In genomic region chr3:15280853-15281532, GRCh38 we compare ENCODE assay signal across 19 cellular contexts. TPM values are rescaled to one million over a fixed set of nuclear protein-coding genes. Genes with fewer than 3 reads are reported as not detected.
DNase-seq lines count a peak whose midpoint lies in the region; TF ChIP-seq lines count a peak whose summit lies in the region.
"Had no signal": no experiment of that assay in that cellular context is flagged by ENCODE, and none has a peak within 500 bp of the region (broad histone marks: within the 10 kb centered on the region; RNA-seq: fewer than 3 reads in every experiment).

No MANE protein-coding gene starts in this region.

- TF ChIP-seq CTCF in epithelial cell of esophagus (IDR thresholded peaks at IDR 0.05; ENCODE audit: insufficient read depth, low read depth, low read length, missing control alignments), result no peak

- peak; percentile 34 for DNase-seq in ACHN
- DNase-seq in NCI-H2029 treated with DMSO at 0.1 percent for 48 hours (lab: John Stamatoyannopoulos, UW), result peak; percentile 25
- DNase-seq in epithelial cell of esophagus (ENCODE audit: low read depth), result peak; percentile 20
- DNase-seq in mucosa of gallbladder (ENCODE audit: low spot score), result peak; percentile 48
- DNase-seq in NCI-H2171 treated with DMSO at 0.1 percent for 48 hours (lab: John Stamatoyannopoulos, UW), result no peak
- no peak for DNase-seq in mesenteric fat pad (ENCODE audit: low spot score)
- no peak for DNase-seq in NCI-H2081 treated with DMSO at 0.1 percent for 48 hours (lab: John Stamatoyannopoulos, UW)
- DNase-seq in posterior cingulate gyrus, result no peak
- DNase-seq: activated CD8-positive, alpha-beta memory T cell treated with anti-CD3 and anti-CD28 coated beads for 24 hours; activated gamma-delta T cell; CD4-positive, alpha-beta T cell; cortex of kidney; esophagus squamous epithelium; KBM-7; kidney; NCI-H1092 treated with DMSO at 0.1 percent for 48 hours; NCI-H2171; T-helper 1 cell; uterus had no signal

- no peak overlapping the region for H3K4me3 ChIP-seq in epithelial cell of esophagus (ENCODE audit: low read length)
- H3K4me3 ChIP-seq: esophagus squamous epithelium, uterus had no signal

- in situ Hi-C loops in ACHN (cut with HindIII; ENCODE audit: low pct_ligation_motif_present, low pct_unique_long_range_greater_than_20kb, low sequenced_read_pairs), result no loop called here

- intact Hi-C loops in posterior cingulate gyrus (cut with DNase I), result no loop called here

RNA-seq across cellular contexts. Expression of gene SH3BP5, which starts 51.4 kb away (rescaled TPM):
- total RNA-seq in mucosa of gallbladder, result 60.4 TPM
- total RNA-seq in mesenteric fat pad, result 108 TPM

Comparison
In these comparisons a context has a peak if more than half of its experiments do, and no peak if none do; other contexts are left out.
1. DNase-seq: peak in ACHN (single experiment), NCI-H2029 treated with DMSO at 0.1 percent for 48 hours (single experiment), epithelial cell of esophagus (single experiment) and mucosa of gallbladder (single experiment); none in NCI-H2171 treated with DMSO at 0.1 percent for 48 hours (single experiment), mesenteric fat pad (single experiment), NCI-H2081 treated with DMSO at 0.1 percent for 48 hours (single experiment) and posterior cingulate gyrus (0 of 10).